In the genomic region with DNA sequence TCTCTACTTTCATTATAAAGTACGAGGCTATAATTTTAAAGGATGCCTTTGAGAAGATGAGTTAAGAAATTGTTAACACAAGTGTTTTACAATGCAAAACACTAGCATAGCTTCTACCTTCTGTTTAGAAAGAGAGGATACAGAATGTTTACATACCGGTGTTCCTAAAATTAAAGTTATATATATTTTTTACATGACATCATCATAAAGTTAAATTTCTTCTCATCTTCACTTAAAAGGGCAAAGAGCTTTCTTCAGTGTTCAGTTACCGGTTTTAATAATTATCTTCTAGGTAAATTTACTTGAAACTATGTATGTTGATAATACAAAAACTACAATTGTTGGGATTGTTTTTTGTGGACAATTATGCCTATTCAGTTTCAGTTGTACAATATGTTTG, we compare ENCODE assay signal across 13 cellular contexts.
"Had no signal": no experiment of that assay in that cellular context is flagged by ENCODE, and none has a peak within 500 bp of the region (broad histone marks: within the 10 kb centered on the region; RNA-seq: fewer than 3 reads in every experiment).

No MANE protein-coding gene starts in this region.

- H3K4me3 Mint-ChIP-seq: activated CD8-positive, alpha-beta T cell treated with anti-CD3 and anti-CD28 coated beads for 36 hours; activated T-helper 1 cell treated with anti-CD3 and anti-CD28 coated beads, Interleukin-12 subunit alpha, Interleukin-12 subunit beta, Interleukin-2, Interleukin-4 antibody, amounts not matched to agents 30 ng/mL and 10 ng/mL and 1 ng/mL, durations not matched to agents 14 hours and 24 hours and 36 hours; endodermal cell; memory B cell; stimulated activated effector memory CD8-positive, alpha-beta T cell treated with anti-CD3 and anti-CD28 coated beads, Interleukin-12 subunit alpha, Interleukin-12 subunit beta, amount 100 ng/mL, for 72 hours had no signal

- H3K27ac ChIP-seq: tibial artery had no signal

- H3K9me3 ChIP-seq: tibial artery had no signal

- H3K27me3 Mint-ChIP-seq: activated CD8-positive, alpha-beta T cell treated with anti-CD3 and anti-CD28 coated beads for 36 hours; memory B cell had no signal

- H3K4me3 ChIP-seq: tibial artery had no signal

- DNase-seq: activated CD4-positive, alpha-beta T cell treated with anti-CD3 and anti-CD28 coated beads for 4 hours; activated CD8-positive, alpha-beta memory T cell treated with anti-CD3 and anti-CD28 coated beads, Interleukin-2, amount 50 U/mL, for 4 hours; activated CD8-positive, alpha-beta T cell treated with anti-CD3 and anti-CD28 coated beads for 36 hours; activated naive CD4-positive, alpha-beta T cell; caudate nucleus; dermis blood vessel endothelial cell; endodermal cell; T-helper 1 cell; tibial artery had no signal

- H3K4me1 ChIP-seq: tibial artery had no signal

- H3K4me1 Mint-ChIP-seq: endodermal cell, memory B cell had no signal

- H3K9me3 Mint-ChIP-seq: activated CD8-positive, alpha-beta T cell treated with anti-CD3 and anti-CD28 coated beads for 36 hours; activated T-helper 1 cell treated with anti-CD3 and anti-CD28 coated beads, Interleukin-12 subunit alpha, Interleukin-12 subunit beta, Interleukin-2, Interleukin-4 antibody, amounts not matched to agents 30 ng/mL and 10 ng/mL and 1 ng/mL, durations not matched to agents 14 hours and 24 hours and 36 hours; endodermal cell; memory B cell; stimulated activated effector memory CD8-positive, alpha-beta T cell treated with anti-CD3 and anti-CD28 coated beads, Interleukin-12 subunit alpha, Interleukin-12 subunit beta, amount 100 ng/mL, for 72 hours had no signal

- H3K27ac Mint-ChIP-seq: activated CD8-positive, alpha-beta T cell treated with anti-CD3 and anti-CD28 coated beads for 36 hours; activated T-helper 1 cell treated with anti-CD3 and anti-CD28 coated beads, Interleukin-12 subunit alpha, Interleukin-12 subunit beta, Interleukin-2, Interleukin-4 antibody, amounts not matched to agents 30 ng/mL and 10 ng/mL and 1 ng/mL, durations not matched to agents 14 hours and 24 hours and 36 hours; endodermal cell; memory B cell; stimulated activated effector memory CD8-positive, alpha-beta T cell treated with anti-CD3 and anti-CD28 coated beads, Interleukin-12 subunit alpha, Interleukin-12 subunit beta, amount 100 ng/mL, for 72 hours had no signal

- ATAC-seq: activated CD8-positive, alpha-beta T cell treated with anti-CD3 and anti-CD28 coated beads for 36 hours; left lobe of liver; stimulated activated effector memory CD8-positive, alpha-beta T cell treated with anti-CD3 and anti-CD28 coated beads, Interleukin-12 subunit alpha, Interleukin-12 subunit beta, amount 100 ng/mL, for 72 hours had no signal

- H3K27me3 ChIP-seq: tibial artery had no signal
